ENCODE assay signal across 1 cellular context in the genomic region with DNA sequence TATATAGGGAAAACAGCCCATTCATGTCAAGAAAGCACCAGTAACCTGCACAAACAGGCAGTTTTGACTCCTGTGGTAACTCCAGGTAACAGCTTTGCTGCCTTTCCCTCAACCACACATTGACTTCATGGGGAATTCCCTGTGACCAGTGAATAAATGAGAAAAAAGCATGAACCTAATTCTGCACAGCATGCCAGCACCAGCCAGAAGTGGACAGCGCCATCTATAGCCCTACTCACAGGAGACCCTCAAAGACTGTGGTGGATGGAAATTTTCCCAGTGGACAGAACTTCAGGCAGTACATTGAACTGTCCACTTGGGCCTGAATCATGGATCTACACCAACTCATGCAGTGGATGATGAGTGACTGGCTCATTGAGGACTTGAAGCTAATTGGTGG.
TF ChIP-seq lines count a peak whose summit lies in the region.

No MANE protein-coding gene starts in this region.

TF ChIP-seq in K562, 482 proteins besides CTCF, POLR2A, EP300 and RAD21 (continued from another document):
- TF ChIP-seq GMEB1 (CRISPR knock-in tag; IDR thresholded peaks at IDR 0.05) (no peak), CC2D1A (IDR thresholded peaks at IDR 0.05) (no peak), RCOR1 (IDR thresholded peaks at IDR 0.05; ENCODE audit: borderline replicate concordance in 1 of 2, low read depth in 2 of 2, low read length in 2 of 2) (no peak)
